9 cellular contexts compared by ENCODE assay signal in genomic region chr9:109780453-109781033, GRCh38. TPM values are rescaled to one million over a fixed set of nuclear protein-coding genes. Genes with fewer than 3 reads are reported as not detected.
DNase-seq lines count a peak whose midpoint lies in the region; ATAC-seq and TF ChIP-seq lines count a peak whose summit lies in the region.
"Had no signal": no experiment of that assay in that cellular context is flagged by ENCODE, and none has a peak within 500 bp of the region (broad histone marks: within the 10 kb centered on the region; RNA-seq: fewer than 3 reads in every experiment).

No MANE protein-coding gene starts in this region.

- H3K27ac ChIP-seq in SJSA1 (peak overlapping the region; percentile 78), prostate gland (no peak overlapping the region)

- H3K27me3 ChIP-seq in SJSA1 (replicated peaks) (no peaks in the 10 kb centered on the region), prostate gland (replicated peaks; ENCODE audit: insufficient read depth) (no peaks in the 10 kb centered on the region)

- H3K36me3 ChIP-seq in SJSA1 (peaks cover 23% of the 10 kb centered on the region), prostate gland (no peaks in the 10 kb centered on the region)

- no peak for TF ChIP-seq CTCF in prostate gland (IDR thresholded peaks at IDR 0.05)

- H3K4me3 ChIP-seq in SJSA1 (peak overlapping the region; percentile 82), prostate gland (peak overlapping the region; percentile 35)

- TF ChIP-seq POLR2A in prostate gland (IDR thresholded peaks at IDR 0.05), result no peak

- intact Hi-C loops in prostate gland (cut with DNase I), result no loop called here

- 1% methylated on average over 16 of the region's 16 CpGs for WGBS in prostate gland

- H3K4me1 ChIP-seq in SJSA1 (replicated peaks) (peaks cover 34% of the 10 kb centered on the region), prostate gland (replicated peaks) (no peaks in the 10 kb centered on the region)

- ATAC-seq in GM21737 (IDR thresholded peaks at IDR 0.05; ENCODE audit: unreplicated experiment) (no peak), HG02970 (IDR thresholded peaks at IDR 0.05; ENCODE audit: low FRiP score, unreplicated experiment) (no peak)

- peak; percentile 40 for DNase-seq in EL
- peak in 1 of 2 experiments; percentile 62 for DNase-seq in SJSA1 (ENCODE audit: low read depth in 1 of 2, low spot score in 2 of 2)
- DNase-seq in glomerular visceral epithelial cell (ENCODE audit: extremely low spot score), result peak; percentile 24
- DNase-seq in prostate gland (ENCODE audit: low spot score), result no peak
- DNase-seq in NCI-H2029 (lab: John Stamatoyannopoulos, UW), result no peak
- no peak for DNase-seq in activated naive CD4-positive, alpha-beta T cell treated with Interleukin-2 at 50 U/mL for 16 hours
- DNase-seq: activated naive CD4-positive, alpha-beta T cell treated with anti-CD3 and anti-CD28 coated beads, Interleukin-2, amount 10 ng/mL, durations not matched to agents 7 days and 5 days had no signal

- H3K9me3 ChIP-seq in SJSA1 (replicated peaks), result no peaks in the 10 kb centered on the region
- H3K9me3 ChIP-seq in prostate gland, result no peaks in the 10 kb centered on the region

RNA-seq across cellular contexts. Expression of gene PALM2AKAP2, which starts 0.5 kb away (rescaled TPM):
- total RNA-seq in SJSA1 (2014; rRNA removed; shearing (Covaris generic)), result 18.2 and 35.7 TPM in 2 replicates
- under 1 TPM; 0.27 to 0.62 TPM for total RNA-seq in prostate gland

Comparison
In these comparisons a context has a peak if more than half of its experiments do, and no peak if none do; other contexts are left out.
1. DNase-seq: peak in EL (single experiment) and glomerular visceral epithelial cell (single experiment); none in prostate gland (single experiment), NCI-H2029 (single experiment) and activated naive CD4-positive, alpha-beta T cell treated with Interleukin-2 at 50 U/mL for 16 hours (single experiment).
2. RNA of gene PALM2AKAP2, which starts 0.5 kb away (total RNA-seq): 18.2 to 35.7 TPM in SJSA1; 0.27 to 0.62 TPM in prostate gland; every median in the first group is over 10 times any median in the second.